Comparison of ENCODE assay signal across 10 cellular contexts in the genomic region with DNA sequence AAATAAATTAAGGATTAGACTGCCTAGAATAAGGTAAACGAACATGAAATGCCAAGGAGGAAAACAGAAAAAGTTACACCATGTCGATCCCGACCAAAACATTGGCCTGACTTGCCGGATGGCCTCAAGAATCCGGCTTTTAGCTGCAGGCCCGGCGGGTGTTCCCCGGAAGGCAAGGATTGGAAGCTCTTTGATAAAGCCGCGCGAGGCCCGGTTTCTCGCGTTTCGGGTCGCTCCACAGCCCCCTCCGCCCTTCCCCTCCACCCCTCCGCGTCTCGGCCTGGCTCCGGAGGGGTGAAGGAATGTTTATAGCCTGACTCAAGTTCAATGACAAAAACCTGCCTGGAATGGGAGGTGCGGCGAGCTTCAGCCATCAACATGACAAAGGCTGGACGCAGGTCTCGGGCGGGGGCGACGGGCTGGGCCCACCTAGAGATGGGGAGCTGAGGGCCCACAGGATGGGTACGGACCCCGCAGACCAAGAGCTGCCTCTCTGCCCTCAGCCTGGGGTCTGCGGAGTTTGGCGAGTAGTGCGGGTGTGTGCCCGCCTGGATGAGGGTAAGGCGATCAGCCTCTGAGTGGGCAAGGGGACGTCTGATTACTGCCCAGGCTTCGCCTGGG. TPM values are rescaled to one million over a fixed set of nuclear protein-coding genes. Genes with fewer than 3 reads are reported as not detected.
DNase-seq lines count a peak whose midpoint lies in the region; TF ChIP-seq lines count a peak whose summit lies in the region.
"Had no signal": no experiment of that assay in that cellular context is flagged by ENCODE, and none has a peak within 500 bp of the region (broad histone marks: within the 10 kb centered on the region; RNA-seq: fewer than 3 reads in every experiment).

No MANE protein-coding gene starts in this region.

- no peaks in the 10 kb centered on the region for H3K9me3 ChIP-seq in CD4-positive, alpha-beta memory T cell (ENCODE audit: control insufficient read depth in 1 of 2, low read length in 2 of 2)
- H3K9me3 ChIP-seq in HUES6 (ENCODE audit: control insufficient read depth, insufficient read depth, low read depth, low read length) = no peaks in the 10 kb centered on the region
- H3K9me3 ChIP-seq: neutrophil had no signal

- H3K27ac ChIP-seq in CD4-positive, alpha-beta memory T cell (ENCODE audit: low read depth, low read length) = no peak overlapping the region
- H3K27ac ChIP-seq in HUES6 (ENCODE audit: low read depth, low read length) = peak overlapping the region; percentile 54; the same call in 1 of the 2 replicates
- H3K27ac ChIP-seq: neutrophil had no signal

- intact Hi-C loops in CD4-positive, alpha-beta memory T cell (cut with micrococcal nuclease) = loop anchor here (5.0 kb wide), 1 partner anchor 33 kb away; no protein-coding TSS in a partner anchor
- intact Hi-C loops in cardiac septum (cut with DNase I) = loop anchor here (2.0 to 5.0 kb wide), 3 partner anchors 31 to 278 kb away; a partner anchor contains a TSS

- peaks cover 0 to 2% of the 10 kb centered on the region in 2 donors for H3K36me3 Mint-ChIP-seq in CD4-positive, alpha-beta memory T cell
- H3K36me3 Mint-ChIP-seq in endothelial cell (ENCODE audit: low read depth, unreplicated experiment) (no peaks in the 10 kb centered on the region), nephron (ENCODE audit: low read depth) (no peaks in the 10 kb centered on the region)

- H3K27ac Mint-ChIP-seq in CD4-positive, alpha-beta memory T cell = peak overlapping the region in 3 of 7 donors; percentile 24 to 93 (median 73)
- H3K27ac Mint-ChIP-seq in endothelial cell (ENCODE audit: unreplicated experiment) (peak overlapping the region; percentile 52), nephron (no peak overlapping the region)

- CTCF ChIA-PET in CD4-positive, alpha-beta memory T cell (lab: Charles Lee; ENCODE audit: partially characterized antibody) = no interaction called here

- peaks cover 80% of the 10 kb centered on the region for H3K27me3 ChIP-seq in CD4-positive, alpha-beta memory T cell (ENCODE audit: insufficient read depth, low read length)
- peaks cover 94% of the 10 kb centered on the region for H3K27me3 ChIP-seq in HUES6 (ENCODE audit: control insufficient read depth, insufficient read depth, low read length)

- peak overlapping the region in 5 of 8 donors; percentile 25 to 69 (median 39) for H3K4me3 Mint-ChIP-seq in CD4-positive, alpha-beta memory T cell
- no peak overlapping the region for H3K4me3 Mint-ChIP-seq in endothelial cell (ENCODE audit: unreplicated experiment)
- peak overlapping the region; percentile 37 to 56 (median 53) for H3K4me3 Mint-ChIP-seq in nephron

- H3K27me3 Mint-ChIP-seq in CD4-positive, alpha-beta memory T cell = peaks cover 74 to 75% of the 10 kb centered on the region in 2 donors
- H3K27me3 Mint-ChIP-seq in endothelial cell (ENCODE audit: unreplicated experiment) (peaks cover 35% of the 10 kb centered on the region), nephron (ENCODE audit: low read depth) (peaks cover 100% of the 10 kb centered on the region)

- POLR2A ChIA-PET in CD4-positive, alpha-beta memory T cell (lab: Charles Lee; ENCODE audit: partially characterized antibody) = interaction anchor here (0.9 kb wide), 1 partner anchor 32 kb away, joined by 3 read pairs; no protein-coding TSS in a partner anchor

- no peaks in the 10 kb centered on the region for H3K36me3 ChIP-seq in CD4-positive, alpha-beta memory T cell (ENCODE audit: insufficient read depth, low read length)
- H3K36me3 ChIP-seq in HUES6 (ENCODE audit: control insufficient read depth, insufficient read depth, low read length) = no peaks in the 10 kb centered on the region
- H3K36me3 ChIP-seq: neutrophil had no signal

- H3K9me3 Mint-ChIP-seq in CD4-positive, alpha-beta memory T cell = peaks cover 0 to 33% (median 6%) of the 10 kb centered on the region in 8 donors
- H3K9me3 Mint-ChIP-seq in endothelial cell (ENCODE audit: unreplicated experiment) (no peaks in the 10 kb centered on the region), nephron (no peaks in the 10 kb centered on the region)

- peak overlapping the region; percentile 89 for H3K9ac ChIP-seq in HUES6 (ENCODE audit: low read length)

- H3K4me1 ChIP-seq in CD4-positive, alpha-beta memory T cell (ENCODE audit: insufficient read depth, low read length) = peaks cover 34% of the 10 kb centered on the region
- peaks cover 35% of the 10 kb centered on the region for H3K4me1 ChIP-seq in HUES6 (ENCODE audit: control insufficient read depth, insufficient read depth, low read length)

- TF ChIP-seq CTCF in endothelial cell (IDR thresholded peaks at IDR 0.05; ENCODE audit: unreplicated experiment) (no peak), nephron (IDR thresholded peaks at IDR 0.05; ENCODE audit: unreplicated experiment in 3 of 3) (no peak)

- peaks cover 18 to 58% (median 28%) of the 10 kb centered on the region in 4 donors for H3K4me1 Mint-ChIP-seq in CD4-positive, alpha-beta memory T cell
- H3K4me1 Mint-ChIP-seq in endothelial cell (ENCODE audit: unreplicated experiment) = peaks cover 29% of the 10 kb centered on the region
- peaks cover 26% of the 10 kb centered on the region for H3K4me1 Mint-ChIP-seq in nephron

- H3K4me3 ChIP-seq in CD4-positive, alpha-beta memory T cell (ENCODE audit: low read length in 2 of 2) = no peak overlapping the region
- H3K4me3 ChIP-seq in HUES6 (ENCODE audit: low read depth, low read length) = peak overlapping the region; percentile 62

- no peak for DNase-seq in CD4-positive, alpha-beta memory T cell
- DNase-seq in endothelial cell (ENCODE audit: low spot score) = no peak
- no peak for DNase-seq in NCI-H1105 treated with DMSO at 0.1 percent for 48 hours (lab: John Stamatoyannopoulos, UW)
- DNase-seq in effector CD4-positive, alpha-beta T cell = no peak
- DNase-seq in cardiac septum (ENCODE audit: low spot score) = no peak

RNA-seq across cellular contexts. Expression of a gene that starts 2.6 kb away (rescaled TPM):
- not detected for total RNA-seq in CD4-positive, alpha-beta memory T cell
- not detected for polyA plus RNA-seq in CD4-positive, alpha-beta memory T cell
- not detected for total RNA-seq in endothelial cell (ENCODE audit: unreplicated experiment)
- not detected for total RNA-seq in cardiac septum
- total RNA-seq: HT1080; T-helper 2 cell treated with Interferon-gamma antibody and Interleukin-4, amounts not matched to agents 100 ng/mL and 5 ng/mL, for 36 hours had no signal

RNA-seq across cellular contexts. Expression of a gene that starts 3.2 kb away (rescaled TPM):
- not detected for total RNA-seq in CD4-positive, alpha-beta memory T cell
- not detected for polyA plus RNA-seq in CD4-positive, alpha-beta memory T cell
- total RNA-seq in endothelial cell (ENCODE audit: unreplicated experiment) (not detected), cardiac septum (not detected)
- total RNA-seq: HT1080; T-helper 2 cell treated with Interferon-gamma antibody and Interleukin-4, amounts not matched to agents 100 ng/mL and 5 ng/mL, for 36 hours had no signal

RNA-seq across cellular contexts. Expression of a gene that starts 8.8 kb away (rescaled TPM):
- total RNA-seq in CD4-positive, alpha-beta memory T cell = not detected
- polyA plus RNA-seq in CD4-positive, alpha-beta memory T cell = not detected
- not detected for total RNA-seq in endothelial cell (ENCODE audit: unreplicated experiment)
- total RNA-seq in cardiac septum = 0.05 TPM
- total RNA-seq: T-helper 2 cell treated with Interferon-gamma antibody and Interleukin-4, amounts not matched to agents 100 ng/mL and 5 ng/mL, for 36 hours had no signal
